16 cellular contexts compared by ENCODE assay signal in the genomic region with DNA sequence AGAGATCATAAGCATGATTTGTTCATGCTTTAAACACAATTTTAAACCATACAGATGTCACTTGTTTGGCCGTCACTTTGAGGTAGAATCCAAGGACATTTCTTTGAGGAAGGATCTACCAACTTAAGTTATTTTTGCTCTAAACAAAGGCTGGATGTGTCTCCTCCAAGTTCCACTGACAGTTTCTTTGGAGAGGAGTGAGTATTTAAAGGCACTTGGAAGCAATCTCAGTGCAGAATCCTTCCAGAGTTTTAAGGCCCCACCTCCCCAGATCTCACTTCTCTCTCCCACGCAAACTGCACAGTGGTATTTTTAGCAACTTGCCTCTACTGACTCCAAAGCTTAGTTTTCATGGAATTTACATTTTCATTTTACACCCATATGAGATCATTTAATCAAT.
DNase-seq lines count a peak whose midpoint lies in the region; ATAC-seq and TF ChIP-seq lines count a peak whose summit lies in the region.
"Had no signal": no experiment of that assay in that cellular context is flagged by ENCODE, and none has a peak within 500 bp of the region (broad histone marks: within the 10 kb centered on the region; RNA-seq: fewer than 3 reads in every experiment).

No MANE protein-coding gene starts in this region.

- H3K36me3 Mint-ChIP-seq in brain = peaks cover 12% of the 10 kb centered on the region
- no peaks in the 10 kb centered on the region for H3K36me3 Mint-ChIP-seq in activated CD8-positive, alpha-beta T cell treated with anti-CD3 and anti-CD28 coated beads for 36 hours (ENCODE audit: low read depth)
- H3K36me3 Mint-ChIP-seq in stimulated activated naive B cell treated with anti-CD40 and anti-IgM and Interleukin-4, amounts not matched to agents 10 μg/mL and 1 μg/mL and 100 μg/mL, for 72 hours = peaks cover 0 to 2% of the 10 kb centered on the region in 2 donors

- peaks cover 11% of the 10 kb centered on the region for H3K27me3 Mint-ChIP-seq in brain
- H3K27me3 Mint-ChIP-seq in activated CD8-positive, alpha-beta T cell treated with anti-CD3 and anti-CD28 coated beads for 36 hours = peaks cover 3% of the 10 kb centered on the region
- H3K27me3 Mint-ChIP-seq in stimulated activated naive B cell treated with anti-CD40 and anti-IgM and Interleukin-4, amounts not matched to agents 10 μg/mL and 1 μg/mL and 100 μg/mL, for 72 hours = peaks cover 8 to 18% of the 10 kb centered on the region in 2 donors

- POLR2A ChIA-PET in activated CD8-positive, alpha-beta T cell treated with anti-CD3 and anti-CD28 coated beads for 36 hours (lab: Charles Lee) = interaction anchor here (1.1 kb wide), 1 partner anchor 86 kb away, joined by 3 read pairs; no protein-coding TSS in a partner anchor

- DNase-seq in globus pallidus (ENCODE audit: low spot score) (peak; percentile 38), mucosa of gallbladder (ENCODE audit: low spot score) (peak; percentile 5), superior temporal gyrus (ENCODE audit: extremely low spot score) (peak; percentile 46), NCI-H2196 (lab: John Stamatoyannopoulos, UW; ENCODE audit: unreplicated experiment) (no peak), NCI-H187 (lab: John Stamatoyannopoulos, UW) (no peak)
- DNase-seq in activated CD8-positive, alpha-beta T cell treated with anti-CD3 and anti-CD28 coated beads for 36 hours = no peak
- DNase-seq in stimulated activated naive B cell treated with anti-CD40 and anti-IgM and Interleukin-4, amounts not matched to agents 10 μg/mL and 1 μg/mL and 100 μg/mL, for 72 hours = no peak
- DNase-seq: ACHN; Calu3; CD4-positive, alpha-beta T cell; DMS 273 treated with DMSO at 0.1 percent for 48 hours; GM23248 had no signal

- H3K27ac Mint-ChIP-seq in brain = peak overlapping the region in 3 of 5 experiments; percentile 56 to 97 (median 59)
- H3K27ac Mint-ChIP-seq in activated CD8-positive, alpha-beta T cell treated with anti-CD3 and anti-CD28 coated beads for 36 hours = no peak overlapping the region
- H3K27ac Mint-ChIP-seq in stimulated activated naive B cell treated with anti-CD40 and anti-IgM and Interleukin-4, amounts not matched to agents 10 μg/mL and 1 μg/mL and 100 μg/mL, for 72 hours = no peak overlapping the region
- H3K27ac Mint-ChIP-seq: B cell; CD4-positive, alpha-beta T cell had no signal

- H3K4me1 Mint-ChIP-seq in brain = peaks cover 40% of the 10 kb centered on the region
- no peaks in the 10 kb centered on the region for H3K4me1 Mint-ChIP-seq in activated CD8-positive, alpha-beta T cell treated with anti-CD3 and anti-CD28 coated beads for 36 hours (ENCODE audit: low read depth)
- H3K4me1 Mint-ChIP-seq in stimulated activated naive B cell treated with anti-CD40 and anti-IgM and Interleukin-4, amounts not matched to agents 10 μg/mL and 1 μg/mL and 100 μg/mL, for 72 hours = no peaks in the 10 kb centered on the region
- H3K4me1 Mint-ChIP-seq: B cell had no signal

- CTCF ChIA-PET in activated CD8-positive, alpha-beta T cell treated with anti-CD3 and anti-CD28 coated beads for 36 hours (lab: Charles Lee) = no interaction called here

- intact Hi-C loops in activated CD8-positive, alpha-beta T cell treated with anti-CD3 and anti-CD28 coated beads for 36 hours (cut with micrococcal nuclease) = no loop called here

- no peak for ATAC-seq in activated CD8-positive, alpha-beta T cell treated with anti-CD3 and anti-CD28 coated beads for 36 hours
- no peak for ATAC-seq in stimulated activated naive B cell treated with anti-CD40 and anti-IgM and Interleukin-4, amounts not matched to agents 10 μg/mL and 1 μg/mL and 100 μg/mL, for 72 hours (replicated peaks)
- ATAC-seq: GM12878, HepG2 had no signal

- H3K9me3 Mint-ChIP-seq in brain = peaks cover 0 to 2% (median 0%) of the 10 kb centered on the region in 5 experiments
- no peaks in the 10 kb centered on the region for H3K9me3 Mint-ChIP-seq in activated CD8-positive, alpha-beta T cell treated with anti-CD3 and anti-CD28 coated beads for 36 hours
- H3K9me3 Mint-ChIP-seq in stimulated activated naive B cell treated with anti-CD40 and anti-IgM and Interleukin-4, amounts not matched to agents 10 μg/mL and 1 μg/mL and 100 μg/mL, for 72 hours = peaks cover 0 to 2% of the 10 kb centered on the region in 2 donors
- H3K9me3 Mint-ChIP-seq: CD4-positive, alpha-beta T cell had no signal

- no peak for TF ChIP-seq CTCF in brain (conservative IDR thresholded peaks at IDR 0.05)
- no peak for TF ChIP-seq CTCF in activated CD8-positive, alpha-beta T cell treated with anti-CD3 and anti-CD28 coated beads for 36 hours (IDR thresholded peaks at IDR 0.05)

- H3K4me3 Mint-ChIP-seq in brain = peak overlapping the region in 1 of 5 experiments; percentile 10
- H3K4me3 Mint-ChIP-seq in activated CD8-positive, alpha-beta T cell treated with anti-CD3 and anti-CD28 coated beads for 36 hours = no peak overlapping the region
- H3K4me3 Mint-ChIP-seq in stimulated activated naive B cell treated with anti-CD40 and anti-IgM and Interleukin-4, amounts not matched to agents 10 μg/mL and 1 μg/mL and 100 μg/mL, for 72 hours = no peak overlapping the region
- H3K4me3 Mint-ChIP-seq: B cell; CD4-positive, alpha-beta T cell had no signal

Comparison
In these comparisons a context has a peak if more than half of its experiments do, and no peak if none do; other contexts are left out.
1. H3K27ac Mint-ChIP-seq: peak in brain (3 of 5); none in activated CD8-positive, alpha-beta T cell treated with anti-CD3 and anti-CD28 coated beads for 36 hours (single experiment) and stimulated activated naive B cell treated with anti-CD40 and anti-IgM and Interleukin-4, amounts not matched to agents 10 μg/mL and 1 μg/mL and 100 μg/mL, for 72 hours (single experiment).
2. DNase-seq: peak in globus pallidus (single experiment), mucosa of gallbladder (single experiment) and superior temporal gyrus (single experiment); none in activated CD8-positive, alpha-beta T cell treated with anti-CD3 and anti-CD28 coated beads for 36 hours (single experiment), NCI-H2196 (single experiment), stimulated activated naive B cell treated with anti-CD40 and anti-IgM and Interleukin-4, amounts not matched to agents 10 μg/mL and 1 μg/mL and 100 μg/mL, for 72 hours (single experiment) and NCI-H187 (0 of 2).